8 cellular contexts compared by ENCODE assay signal in genomic region chr16:88811600-88811849, GRCh38. TPM values are rescaled to one million over a fixed set of nuclear protein-coding genes. Genes with fewer than 3 reads are reported as not detected.
DNase-seq lines count a peak whose midpoint lies in the region; ATAC-seq, FAIRE-seq and TF ChIP-seq lines count a peak whose summit lies in the region.

No MANE protein-coding gene starts in this region.

- no peak for TF ChIP-seq CTCF in D721Med (IDR thresholded peaks at IDR 0.05; ENCODE audit: insufficient read depth, missing control alignments)

- no peaks in the 10 kb centered on the region for H3K27me3 Mint-ChIP-seq in central memory CD8-positive, alpha-beta T cell
- H3K27me3 Mint-ChIP-seq in natural killer cell treated with Interleukin-12 subunit alpha and Interleukin-12 subunit beta and Interleukin-15 and Interleukin-18, amount 100 ng/mL, for 72 hours = no peaks in the 10 kb centered on the region

- H3K27ac Mint-ChIP-seq in central memory CD8-positive, alpha-beta T cell (ENCODE audit: low read depth) = peak overlapping the region; percentile 89
- peak overlapping the region; percentile 86 to 87 for H3K27ac Mint-ChIP-seq in natural killer cell treated with Interleukin-12 subunit alpha and Interleukin-12 subunit beta and Interleukin-15 and Interleukin-18, amount 100 ng/mL, for 72 hours

- ATAC-seq in GM19395 (IDR thresholded peaks at IDR 0.05; ENCODE audit: unreplicated experiment) = peak; percentile 14
- ATAC-seq in HG03521 (IDR thresholded peaks at IDR 0.05; ENCODE audit: unreplicated experiment) = peak; percentile 16
- ATAC-seq in central memory CD8-positive, alpha-beta T cell (replicated peaks; ENCODE audit: extremely low read depth, poor library complexity, severe bottlenecking) = no peak
- ATAC-seq in natural killer cell treated with Interleukin-12 subunit alpha and Interleukin-12 subunit beta and Interleukin-15 and Interleukin-18, amount 100 ng/mL, for 72 hours = no peak

- FAIRE-seq in D721Med (lab: Jason Lieb, UNC) = no peak

- peaks cover 18% of the 10 kb centered on the region for H3K4me1 Mint-ChIP-seq in central memory CD8-positive, alpha-beta T cell
- peaks cover 4 to 15% of the 10 kb centered on the region in 2 donors for H3K4me1 Mint-ChIP-seq in natural killer cell treated with Interleukin-12 subunit alpha and Interleukin-12 subunit beta and Interleukin-15 and Interleukin-18, amount 100 ng/mL, for 72 hours (ENCODE audit: low read depth in 2 of 2)

- peaks cover 15% of the 10 kb centered on the region for H3K36me3 Mint-ChIP-seq in central memory CD8-positive, alpha-beta T cell (ENCODE audit: insufficient read depth)
- no peaks in the 10 kb centered on the region for H3K36me3 Mint-ChIP-seq in natural killer cell treated with Interleukin-12 subunit alpha and Interleukin-12 subunit beta and Interleukin-15 and Interleukin-18, amount 100 ng/mL, for 72 hours

- H3K9me3 Mint-ChIP-seq in central memory CD8-positive, alpha-beta T cell = no peaks in the 10 kb centered on the region
- H3K9me3 Mint-ChIP-seq in natural killer cell treated with Interleukin-12 subunit alpha and Interleukin-12 subunit beta and Interleukin-15 and Interleukin-18, amount 100 ng/mL, for 72 hours = no peaks in the 10 kb centered on the region

- H3K4me3 Mint-ChIP-seq in central memory CD8-positive, alpha-beta T cell = peak overlapping the region; percentile 88
- peak overlapping the region; percentile 91 for H3K4me3 Mint-ChIP-seq in natural killer cell treated with Interleukin-12 subunit alpha and Interleukin-12 subunit beta and Interleukin-15 and Interleukin-18, amount 100 ng/mL, for 72 hours

- DNase-seq in central memory CD8-positive, alpha-beta T cell (ENCODE audit: low spot score in 2 of 2) = peak in 1 of 2 donors; percentile 41
- no peak for DNase-seq in natural killer cell treated with Interleukin-12 subunit alpha and Interleukin-12 subunit beta and Interleukin-15 and Interleukin-18, amount 100 ng/mL, for 72 hours (ENCODE audit: low spot score)
- DNase-seq in stimulated activated CD4-positive, alpha-beta T cell treated with anti-CD3 and anti-CD28 coated beads, Interleukin-4, amount 100 ng/mL, for 4 hours = no peak
- DNase-seq in OCI-M2 (lab: John Stamatoyannopoulos, UW; ENCODE audit: unreplicated experiment) (no peak), GOT3 (lab: John Stamatoyannopoulos, UW) (no peak), D721Med (ENCODE audit: insufficient read length, low spot score) (no peak)

RNA-seq across cellular contexts. Expression of gene APRT, which starts 0.2 kb away (rescaled TPM):
- total RNA-seq in natural killer cell treated with Interleukin-12 subunit alpha and Interleukin-12 subunit beta and Interleukin-15 and Interleukin-18, amount 100 ng/mL, for 72 hours = 100 to 1,000 TPM; 142 to 192 TPM

RNA-seq across cellular contexts. Expression of gene CDT1, which starts 7.9 kb away (rescaled TPM):
- 100 to 1,000 TPM in 1 of 2 donors, 10 to 100 TPM in 1; 50.0 to 129 TPM for total RNA-seq in natural killer cell treated with Interleukin-12 subunit alpha and Interleukin-12 subunit beta and Interleukin-15 and Interleukin-18, amount 100 ng/mL, for 72 hours

RNA-seq across cellular contexts. Expression of gene PIEZO1, which starts 26.5 kb away (rescaled TPM):
- total RNA-seq in natural killer cell treated with Interleukin-12 subunit alpha and Interleukin-12 subunit beta and Interleukin-15 and Interleukin-18, amount 100 ng/mL, for 72 hours = 100 to 1,000 TPM in 1 of 2 donors, 10 to 100 TPM in 1; 84.8 to 298 TPM

RNA-seq across cellular contexts. Expression of gene GALNS, which starts 45.2 kb away (rescaled TPM):
- 10 to 100 TPM; 27.3 to 46.3 TPM for total RNA-seq in natural killer cell treated with Interleukin-12 subunit alpha and Interleukin-12 subunit beta and Interleukin-15 and Interleukin-18, amount 100 ng/mL, for 72 hours

RNA-seq across cellular contexts. Expression of gene TRAPPC2L, which starts 45.4 kb away (rescaled TPM):
- 10 to 100 TPM; 37.8 to 48.3 TPM for total RNA-seq in natural killer cell treated with Interleukin-12 subunit alpha and Interleukin-12 subunit beta and Interleukin-15 and Interleukin-18, amount 100 ng/mL, for 72 hours

Comparison
In these comparisons a context has a peak if more than half of its experiments do, and no peak if none do; other contexts are left out.
1. ATAC-seq: peak in GM19395 (single experiment) and HG03521 (single experiment); none in central memory CD8-positive, alpha-beta T cell (single experiment) and natural killer cell treated with Interleukin-12 subunit alpha and Interleukin-12 subunit beta and Interleukin-15 and Interleukin-18, amount 100 ng/mL, for 72 hours (0 of 2).